ENCODE assay signal across 8 cellular contexts in genomic region chr13:36998624-36999041, GRCh38. TPM values are rescaled to one million over a fixed set of nuclear protein-coding genes. Genes with fewer than 3 reads are reported as not detected.
A peak's percentile ranks its signal among the peaks of the same experiment; 100 is the strongest.
DNase-seq lines count a peak whose midpoint lies in the region; ATAC-seq and TF ChIP-seq lines count a peak whose summit lies in the region.

No MANE protein-coding gene starts in this region.

- H3K9me3 Mint-ChIP-seq in central memory CD8-positive, alpha-beta T cell, result no peaks in the 10 kb centered on the region

- H3K27ac Mint-ChIP-seq in central memory CD8-positive, alpha-beta T cell (ENCODE audit: low read depth), result peak overlapping the region; percentile 100

- peak; percentile 7 for DNase-seq in NK-92 treated with Interleukin-12 subunit alpha and Interleukin-12 subunit beta, amount 100 ng/mL, for 24 hours (lab: John Stamatoyannopoulos, UW)
- DNase-seq in NK-92 (lab: John Stamatoyannopoulos, UW; ENCODE audit: unreplicated experiment) (no peak), T-helper 9 cell (peak; percentile 8), NOMO-1 (lab: John Stamatoyannopoulos, UW; ENCODE audit: unreplicated experiment in 2 of 2) (no peak)
- peak; percentile 14 for DNase-seq in central memory CD8-positive, alpha-beta T cell (ENCODE audit: low spot score in 2 of 2)
- peak; percentile 44 for DNase-seq in stimulated activated CD8-positive, alpha-beta memory T cell treated with anti-CD3 and anti-CD28 coated beads, Interleukin-4, amount 100 ng/mL, for 48 hours

- no peak for ATAC-seq in central memory CD8-positive, alpha-beta T cell (replicated peaks; ENCODE audit: extremely low read depth, poor library complexity, severe bottlenecking)
- ATAC-seq in HG02678 (IDR thresholded peaks at IDR 0.05; ENCODE audit: unreplicated experiment), result no peak

- H3K27me3 ChIP-seq in liver (ENCODE audit: control insufficient read depth in 4 of 4, insufficient read depth in 4 of 4, low read length in 3 of 4), result no peaks in the 10 kb centered on the region

- under 1% methylated on average over 21 of the region's 21 CpGs for WGBS in liver

- peak overlapping the region; percentile 66 to 95 for H3K9ac ChIP-seq in liver (ENCODE audit: low read depth in 1 of 2, low read length in 2 of 2)

- H3K36me3 ChIP-seq in liver (ENCODE audit: control insufficient read depth in 4 of 4, insufficient read depth in 3 of 4, low read depth in 1 of 4, low read length in 3 of 4), result peaks cover 0 to 21% (median 15%) of the 10 kb centered on the region in 4 donors

- no peaks in the 10 kb centered on the region for H3K27me3 Mint-ChIP-seq in central memory CD8-positive, alpha-beta T cell

- H3K4me1 Mint-ChIP-seq in central memory CD8-positive, alpha-beta T cell, result peaks cover 55% of the 10 kb centered on the region

- peaks cover 0 to 26% (median 17%) of the 10 kb centered on the region in 4 donors for H3K4me1 ChIP-seq in liver (ENCODE audit: control insufficient read depth in 4 of 4, insufficient read depth in 4 of 4, low read length in 3 of 4)

- H3K4me3 ChIP-seq in liver (ENCODE audit: low read depth in 1 of 3, low read length in 3 of 3), result peak overlapping the region; percentile 95 to 99 (median 96)

- no peak for TF ChIP-seq CTCF in liver (IDR thresholded peaks at IDR 0.05; ENCODE audit: low read depth, low read length, missing input control)

- H3K9me3 ChIP-seq in liver (ENCODE audit: control insufficient read depth in 4 of 4, low read length in 3 of 4), result no peaks in the 10 kb centered on the region

- H3K4me3 Mint-ChIP-seq in central memory CD8-positive, alpha-beta T cell, result peak overlapping the region; percentile 99

- TF ChIP-seq RAD21 in liver (IDR thresholded peaks at IDR 0.05), result no peak

- peaks cover 55% of the 10 kb centered on the region for H3K36me3 Mint-ChIP-seq in central memory CD8-positive, alpha-beta T cell (ENCODE audit: insufficient read depth)

- peak overlapping the region; percentile 98 for H3K27ac ChIP-seq in liver (ENCODE audit: low read depth in 1 of 2, low read length in 2 of 2)

TF ChIP-seq in liver, 16 proteins besides CTCF, POLR2A, EP300 and RAD21:
- TF ChIP-seq SP1 (IDR thresholded peaks at IDR 0.05) (no peak), YY1 (IDR thresholded peaks at IDR 0.05) (no peak), TAF1 (conservative IDR thresholded peaks at IDR 0.05) (no peak), ZBTB33 (IDR thresholded peaks at IDR 0.05) (no peak), HNF4A (conservative IDR thresholded peaks at IDR 0.05) (no peak), MAX (IDR thresholded peaks at IDR 0.05) (no peak), FOXA1 (IDR thresholded peaks at IDR 0.05) (no peak), JUND (IDR thresholded peaks at IDR 0.05) (no peak)
TF ChIP-seq in liver: peak in this region for 0.

RNA-seq across cellular contexts. Expression of gene ALG5, which starts 0.5 kb away (rescaled TPM):
- total RNA-seq in liver, result 10 to 100 TPM; 20.7 to 37.2 TPM
- 10 to 100 TPM; 37.8 to 60.1 TPM for polyA plus RNA-seq in liver

RNA-seq across cellular contexts. Expression of gene EXOSC8, which starts 2.0 kb away (rescaled TPM):
- 10 to 100 TPM; 11.3 to 20.9 TPM for total RNA-seq in liver
- polyA plus RNA-seq in liver, result 10 to 100 TPM in 1 of 2 donors, 1 to 10 TPM in 1; 9.9 to 23.9 TPM

Comparison
In these comparisons a context has a peak if more than half of its experiments do, and no peak if none do; other contexts are left out.
1. DNase-seq: peak in NK-92 treated with Interleukin-12 subunit alpha and Interleukin-12 subunit beta, amount 100 ng/mL, for 24 hours (single experiment), T-helper 9 cell (single experiment), central memory CD8-positive, alpha-beta T cell (2 of 2) and stimulated activated CD8-positive, alpha-beta memory T cell treated with anti-CD3 and anti-CD28 coated beads, Interleukin-4, amount 100 ng/mL, for 48 hours (single experiment); none in NK-92 (single experiment) and NOMO-1 (0 of 2).